26 cellular contexts compared by ENCODE assay signal in genomic region chr1:112046630-112047029, GRCh38.
"Had no signal": no experiment of that assay in that cellular context is flagged by ENCODE, and none has a peak within 500 bp of the region (broad histone marks: within the 10 kb centered on the region; RNA-seq: fewer than 3 reads in every experiment).

No MANE protein-coding gene starts in this region.

- FAIRE-seq: endometrium, islet of Langerhans, keratinocyte had no signal

- H3K27ac ChIP-seq: epithelial cell of prostate, esophagus squamous epithelium, gastrocnemius medialis, heart right ventricle, left lung, lower lobe of right lung had no signal

- ATAC-seq: effector memory CD8-positive, alpha-beta T cell; esophagus mucosa; gastrocnemius medialis; heart right ventricle; left cardiac atrium; left lung; left ventricle myocardium superior; lower lobe of right lung; mucosa of descending colon; naive thymus-derived CD8-positive, alpha-beta T cell had no signal

- H3K36me3 ChIP-seq: esophagus squamous epithelium, gastrocnemius medialis, heart right ventricle, left lung, lower lobe of right lung had no signal

- H3K4me3 ChIP-seq: esophagus squamous epithelium, gastrocnemius medialis, heart right ventricle, left lung, lower lobe of right lung, mucosa of descending colon had no signal

- H3K27me3 ChIP-seq: gastrocnemius medialis, heart right ventricle, left lung had no signal

- DNase-seq: cortex of kidney; effector CD8-positive, alpha-beta T cell; effector memory CD8-positive, alpha-beta T cell; endodermal cell; erythroblast; esophagus squamous epithelium; foreskin fibroblast; foreskin melanocyte; gastrocnemius medialis; glutamatergic neuron; head of caudate nucleus; heart right ventricle; hippocampal formation; left cardiac atrium; left lung; left ventricle myocardium superior; lower lobe of right lung; mesenchymal stem cell; mucosa of descending colon; naive B cell; naive thymus-derived CD8-positive, alpha-beta T cell had no signal

- H3K4me1 ChIP-seq: esophagus squamous epithelium, gastrocnemius medialis, heart right ventricle, left lung, lower lobe of right lung had no signal

- H3K9me3 ChIP-seq: esophagus squamous epithelium, gastrocnemius medialis, heart right ventricle, left lung, lower lobe of right lung, mucosa of descending colon had no signal
